ENCODE assay signal across 23 cellular contexts in genomic region chr7:145216876-145217275, GRCh38.
"Had no signal": no experiment of that assay in that cellular context is flagged by ENCODE, and none has a peak within 500 bp of the region (broad histone marks: within the 10 kb centered on the region; RNA-seq: fewer than 3 reads in every experiment).

No MANE protein-coding gene starts in this region.

- H3K36me3 ChIP-seq: esophagus squamous epithelium, gastroesophageal sphincter, heart left ventricle, left lung, lower lobe of right lung had no signal

- H3K4me1 Mint-ChIP-seq: immature natural killer cell; memory B cell; naive thymus-derived CD4-positive, alpha-beta T cell had no signal

- ATAC-seq: esophagus mucosa; foreskin keratinocyte; gastroesophageal sphincter; heart left ventricle; left cardiac atrium; left lung; left ventricle myocardium superior; lower lobe of right lung; naive thymus-derived CD4-positive, alpha-beta T cell had no signal

- H3K9me3 ChIP-seq: gastroesophageal sphincter, lower lobe of right lung had no signal

- DNase-seq: dermis blood vessel endothelial cell; dorsolateral prefrontal cortex; effector CD4-positive, alpha-beta T cell; effector memory CD4-positive, alpha-beta T cell; erythroblast; esophagus squamous epithelium; foreskin keratinocyte; heart left ventricle; hypothalamus; immature natural killer cell; left cardiac atrium; left lung; left ventricle myocardium superior; lower lobe of right lung; mesendoderm; midbrain; naive thymus-derived CD4-positive, alpha-beta T cell had no signal

- H3K27ac ChIP-seq: coronary artery, dorsolateral prefrontal cortex, epithelial cell of prostate, esophagus squamous epithelium, foreskin keratinocyte, gastroesophageal sphincter, heart left ventricle, hepatocyte, left lung, lower lobe of right lung had no signal

- H3K4me3 Mint-ChIP-seq: immature natural killer cell; memory B cell; naive thymus-derived CD4-positive, alpha-beta T cell had no signal

- H3K27me3 ChIP-seq: dorsolateral prefrontal cortex, esophagus squamous epithelium, foreskin keratinocyte, gastroesophageal sphincter, heart left ventricle, hepatocyte, left lung had no signal

- H3K9me3 Mint-ChIP-seq: memory B cell had no signal

- H3K36me3 Mint-ChIP-seq: immature natural killer cell; memory B cell; naive thymus-derived CD4-positive, alpha-beta T cell had no signal

- H3K27me3 Mint-ChIP-seq: memory B cell; naive thymus-derived CD4-positive, alpha-beta T cell had no signal

- H3K27ac Mint-ChIP-seq: immature natural killer cell; memory B cell; naive thymus-derived CD4-positive, alpha-beta T cell had no signal

- H3K4me3 ChIP-seq: coronary artery, dorsolateral prefrontal cortex, esophagus squamous epithelium, gastroesophageal sphincter, heart left ventricle, hepatocyte, left lung, lower lobe of right lung had no signal
